Comparison of ENCODE assay signal across 1 cellular context in the genomic region with DNA sequence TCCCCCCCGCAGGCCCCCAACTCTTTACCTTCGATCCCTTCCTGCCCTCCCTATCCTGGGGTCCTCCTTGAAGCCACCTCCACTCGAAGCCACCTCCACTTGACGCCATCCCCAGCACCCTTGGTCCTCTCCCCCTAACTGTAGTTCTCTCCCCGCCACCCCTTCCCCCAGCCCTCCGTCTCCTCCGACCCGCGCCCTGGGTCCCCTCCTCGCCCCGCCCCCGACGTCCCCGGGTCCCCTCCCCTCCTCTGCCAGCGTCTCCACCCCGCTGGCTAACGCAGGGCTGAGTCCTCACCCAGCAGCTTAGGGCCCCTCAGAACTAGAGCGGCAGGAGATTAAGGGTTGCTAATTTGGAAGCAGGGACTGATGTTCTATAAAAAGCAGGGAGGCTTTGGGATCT.
TF ChIP-seq lines count a peak whose summit lies in the region.

No MANE protein-coding gene starts in this region.

TF ChIP-seq in SK-N-SH, 30 proteins besides CTCF, POLR2A, EP300 and RAD21 (continued from another document):
- no peak for TF ChIP-seq RCOR1 (IDR thresholded peaks at IDR 0.05; ENCODE audit: low read length)
